Comparison of ENCODE assay signal across 22 cellular contexts in the genomic region with DNA sequence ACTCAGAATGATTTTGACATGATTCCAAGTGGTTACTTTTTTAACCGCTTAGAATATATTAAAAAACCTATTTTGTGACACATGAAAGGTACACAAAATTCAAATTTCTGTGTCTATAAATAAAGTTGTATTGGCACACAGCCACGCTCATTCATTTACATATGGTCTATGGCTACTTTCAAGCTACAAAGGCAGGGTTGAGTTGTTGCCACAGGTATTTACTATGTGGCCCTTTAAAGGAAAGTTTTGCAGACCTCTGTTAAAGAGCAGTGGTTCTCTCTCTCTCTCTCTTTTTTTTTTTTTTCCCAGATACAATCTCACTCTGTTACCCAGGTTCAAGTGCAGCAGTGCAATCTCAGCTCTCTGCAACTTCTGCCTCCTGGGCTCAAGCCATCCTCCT. TPM values are rescaled to one million over a fixed set of nuclear protein-coding genes. Genes with fewer than 3 reads are reported as not detected.
"Had no signal": no experiment of that assay in that cellular context is flagged by ENCODE, and none has a peak within 500 bp of the region (broad histone marks: within the 10 kb centered on the region; RNA-seq: fewer than 3 reads in every experiment).

No MANE protein-coding gene starts in this region.

- H3K4me1 Mint-ChIP-seq: activated T-helper 17 cell treated with anti-CD3 and anti-CD28 coated beads, Interleukin-2, amount 50 U/mL, for 72 hours; memory B cell; naive thymus-derived CD4-positive, alpha-beta T cell had no signal

- H3K27me3 ChIP-seq: hepatocyte, left lung had no signal

- H3K9me3 ChIP-seq: left lung, mucosa of descending colon had no signal

- FAIRE-seq: bronchial epithelial cell, kidney, small intestine had no signal

- H3K4me3 Mint-ChIP-seq: activated T-helper 17 cell treated with anti-CD3 and anti-CD28 coated beads, Interleukin-2, amount 50 U/mL, for 72 hours; endodermal cell; memory B cell; naive thymus-derived CD4-positive, alpha-beta T cell; type B pancreatic cell had no signal

- H3K27ac Mint-ChIP-seq: activated T-helper 17 cell treated with anti-CD3 and anti-CD28 coated beads, Interleukin-2, amount 50 U/mL, for 72 hours; endodermal cell; naive thymus-derived CD4-positive, alpha-beta T cell; type B pancreatic cell had no signal

- H3K4me3 ChIP-seq: hepatocyte, left lung, mucosa of descending colon had no signal

- H3K36me3 Mint-ChIP-seq: memory B cell; naive thymus-derived CD4-positive, alpha-beta T cell; type B pancreatic cell had no signal

- DNase-seq: activated CD4-positive, CD25-positive, alpha-beta regulatory T cell treated with anti-CD3 and anti-CD28 coated beads, Interleukin-2, amount 50 U/mL, for 72 hours; activated naive CD4-positive, alpha-beta T cell treated with Interleukin-2 at 50 U/mL for 16 hours; activated T-cell treated with anti-CD3 and anti-CD28 coated beads for 4 hours; aorta; endodermal cell; kidney; left lung; mucosa of descending colon; naive thymus-derived CD4-positive, alpha-beta T cell; occipital lobe; right cardiac atrium; small intestine; stimulated activated CD4-positive, alpha-beta T cell treated with anti-CD3 and anti-CD28 coated beads, Interleukin-4, amount 100 ng/mL, for 4 hours; stimulated activated CD8-positive, alpha-beta memory T cell treated with anti-CD3 and anti-CD28 coated beads, Interleukin-4, amount 100 ng/mL, for 48 hours; stimulated activated naive CD4-positive, alpha-beta T cell treated with Interleukin-2 at 50 U/mL for 16 hours; T-helper 1 cell; T1000 had no signal

- ATAC-seq: activated T-helper 17 cell treated with anti-CD3 and anti-CD28 coated beads, Interleukin-2, amount 50 U/mL, for 72 hours; left lung; mucosa of descending colon; naive thymus-derived CD4-positive, alpha-beta T cell; right cardiac atrium had no signal

- H3K79me2 ChIP-seq: hepatocyte had no signal

- H3K27ac ChIP-seq: hepatocyte, left lung had no signal

- H3K36me3 ChIP-seq: left lung had no signal

- H2AFZ ChIP-seq: hepatocyte had no signal

- H3K4me1 ChIP-seq: left lung had no signal

- H3K9me3 Mint-ChIP-seq: activated T-helper 17 cell treated with anti-CD3 and anti-CD28 coated beads, Interleukin-2, amount 50 U/mL, for 72 hours; memory B cell; type B pancreatic cell had no signal

- H3K27me3 Mint-ChIP-seq: type B pancreatic cell had no signal

- H3K4me2 ChIP-seq: hepatocyte had no signal

RNA-seq across cellular contexts. Expression of a gene that starts 23.0 kb away (rescaled TPM):
- total RNA-seq: activated T-helper 17 cell treated with anti-CD3 and anti-CD28 coated beads, Interleukin-2, amount 50 U/mL, for 72 hours; naive thymus-derived CD4-positive, alpha-beta T cell had no signal
